In the genomic region with DNA sequence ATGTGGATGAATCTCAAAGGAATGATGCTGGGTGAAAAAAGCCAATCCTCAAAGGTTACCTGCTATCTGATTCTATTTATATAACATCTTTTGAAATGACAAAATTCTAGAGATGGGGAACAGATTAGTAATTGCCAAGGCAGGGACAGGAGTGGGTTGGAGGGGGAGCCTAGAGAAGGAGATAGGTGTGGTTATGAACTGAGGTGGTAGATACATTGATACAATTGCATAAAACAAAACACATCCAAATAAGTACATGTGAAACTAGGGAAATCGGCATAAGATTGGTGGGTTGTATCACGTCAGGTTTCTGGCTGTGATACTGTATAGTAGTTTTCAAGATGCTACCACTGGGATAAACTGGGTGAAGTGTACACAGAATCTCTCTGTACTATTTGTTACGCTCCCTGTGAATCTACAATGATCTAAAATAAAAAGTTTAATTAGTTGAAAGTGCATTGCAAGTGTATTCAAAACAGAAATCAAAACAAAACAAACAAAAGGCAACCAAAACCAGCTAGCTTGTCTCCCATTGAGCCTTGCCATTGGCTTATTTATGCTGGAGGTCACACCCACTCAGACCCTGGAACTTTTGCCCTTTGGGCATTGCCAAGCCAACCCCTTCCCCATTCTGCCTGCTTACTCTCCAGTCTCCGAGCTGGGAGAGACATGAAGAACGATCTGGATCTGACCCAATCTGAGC, we compare ENCODE assay signal across 18 cellular contexts. TPM values are rescaled to one million over a fixed set of nuclear protein-coding genes. Genes with fewer than 3 reads are reported as not detected.
A peak's percentile ranks its signal among the peaks of the same experiment; 100 is the strongest.
DNase-seq lines count a peak whose midpoint lies in the region; ATAC-seq and TF ChIP-seq lines count a peak whose summit lies in the region.
"Had no signal": no experiment of that assay in that cellular context is flagged by ENCODE, and none has a peak within 500 bp of the region (broad histone marks: within the 10 kb centered on the region; RNA-seq: fewer than 3 reads in every experiment).

No MANE protein-coding gene starts in this region.

- H3K79me1 ChIP-seq in neuronal stem cell (ENCODE audit: low read depth, low read length), result no peaks in the 10 kb centered on the region

- WGBS in neuronal stem cell (ENCODE audit: extremely low coverage in 2 of 2, insufficient read length in 2 of 2, insufficient replicate concordance in 1 of 2), 2 donors, result no CpG with 5 or more reads among the region's 5 CpGs

- no peak overlapping the region for H2BK12ac ChIP-seq in neuronal stem cell (ENCODE audit: low read length)

- H3K27ac Mint-ChIP-seq in CD8-positive, alpha-beta T cell, result peak overlapping the region; percentile 64
- H3K27ac Mint-ChIP-seq in activated T-helper 1 cell treated with anti-CD3 and anti-CD28 coated beads, Interleukin-12 subunit alpha, Interleukin-12 subunit beta, Interleukin-2, Interleukin-4 antibody, amounts not matched to agents 30 ng/mL and 10 ng/mL and 1 ng/mL, durations not matched to agents 14 hours and 24 hours and 36 hours, result peak overlapping the region; percentile 87
- peak overlapping the region; percentile 86 for H3K27ac Mint-ChIP-seq in memory B cell
- H3K27ac Mint-ChIP-seq: nephron progenitor cell had no signal

- H3K27ac ChIP-seq in CD8-positive, alpha-beta T cell (ENCODE audit: low read depth, low read length), result no peak overlapping the region
- no peak overlapping the region for H3K27ac ChIP-seq in neuronal stem cell (replicated peaks; ENCODE audit: low read length)
- H3K27ac ChIP-seq: C4-2B, left ventricle myocardium inferior, PC-9 had no signal

- peaks cover 64% of the 10 kb centered on the region for H3K4me1 Mint-ChIP-seq in CD8-positive, alpha-beta T cell (ENCODE audit: low read depth)
- peaks cover 59% of the 10 kb centered on the region for H3K4me1 Mint-ChIP-seq in activated T-helper 1 cell treated with anti-CD3 and anti-CD28 coated beads, Interleukin-12 subunit alpha, Interleukin-12 subunit beta, Interleukin-2, Interleukin-4 antibody, amounts not matched to agents 30 ng/mL and 10 ng/mL and 1 ng/mL, durations not matched to agents 14 hours and 24 hours and 36 hours (ENCODE audit: low read depth)
- peaks cover 59% of the 10 kb centered on the region for H3K4me1 Mint-ChIP-seq in memory B cell

- peak; percentile 53 for ATAC-seq in CD8-positive, alpha-beta T cell
- peak; percentile 54 for ATAC-seq in memory B cell (ENCODE audit: low read depth)
- ATAC-seq: right cardiac atrium had no signal

- DNase-seq in CD8-positive, alpha-beta T cell, result peak in 1 of 7 experiments; percentile 38
- no peak for DNase-seq in activated T-helper 1 cell treated with anti-CD3 and anti-CD28 coated beads, Interleukin-12 subunit alpha, Interleukin-12 subunit beta, Interleukin-2, Interleukin-4 antibody, amounts not matched to agents 30 ng/mL and 10 ng/mL and 1 ng/mL, durations not matched to agents 14 hours and 24 hours and 36 hours (ENCODE audit: low spot score)
- DNase-seq in memory B cell (ENCODE audit: low spot score in 2 of 2) (no peak), EL (no peak), NCI-H1048 (lab: John Stamatoyannopoulos, UW) (no peak), neuronal stem cell (ENCODE audit: low spot score) (no peak), SHP77 treated with DMSO at 0.1 percent for 48 hours (lab: John Stamatoyannopoulos, UW) (no peak)
- DNase-seq: anterior cingulate cortex, GOT3, KBM-7, left ventricle myocardium inferior, NCI-H1436 treated with DMSO at 0.1 percent for 48 hours, NCI-H446 treated with DMSO at 0.1 percent for 48 hours, nephron progenitor cell, PC-9, right cardiac atrium had no signal

- H3K9me3 ChIP-seq in CD8-positive, alpha-beta T cell (ENCODE audit: low read length), result no peaks in the 10 kb centered on the region
- no peaks in the 10 kb centered on the region for H3K9me3 ChIP-seq in neuronal stem cell (replicated peaks in 1 of 2; ENCODE audit: control insufficient read depth in 2 of 2, insufficient read depth in 1 of 2, low read depth in 1 of 2, low read length in 2 of 2)
- H3K9me3 ChIP-seq: left ventricle myocardium inferior had no signal

- no peaks in the 10 kb centered on the region for H3K27me3 ChIP-seq in CD8-positive, alpha-beta T cell (ENCODE audit: insufficient read depth, low read length)
- no peaks in the 10 kb centered on the region for H3K27me3 ChIP-seq in neuronal stem cell (ENCODE audit: control insufficient read depth in 3 of 3, insufficient read depth in 3 of 3, low read depth in 1 of 3, low read length in 3 of 3)

- no peaks in the 10 kb centered on the region for H3K9me3 Mint-ChIP-seq in CD8-positive, alpha-beta T cell
- H3K9me3 Mint-ChIP-seq in activated T-helper 1 cell treated with anti-CD3 and anti-CD28 coated beads, Interleukin-12 subunit alpha, Interleukin-12 subunit beta, Interleukin-2, Interleukin-4 antibody, amounts not matched to agents 30 ng/mL and 10 ng/mL and 1 ng/mL, durations not matched to agents 14 hours and 24 hours and 36 hours, result no peaks in the 10 kb centered on the region
- no peaks in the 10 kb centered on the region for H3K9me3 Mint-ChIP-seq in memory B cell
- H3K9me3 Mint-ChIP-seq: nephron progenitor cell had no signal

- no peak overlapping the region for H3K23ac ChIP-seq in neuronal stem cell (ENCODE audit: low read depth, low read length, poor library complexity)

- no peak for TF ChIP-seq CTCF in CD8-positive, alpha-beta T cell (IDR thresholded peaks at IDR 0.05)

- no peak overlapping the region for H4K8ac ChIP-seq in neuronal stem cell (ENCODE audit: low read depth, low read length)

- peak overlapping the region; percentile 38 for H3K4me3 Mint-ChIP-seq in CD8-positive, alpha-beta T cell
- H3K4me3 Mint-ChIP-seq in activated T-helper 1 cell treated with anti-CD3 and anti-CD28 coated beads, Interleukin-12 subunit alpha, Interleukin-12 subunit beta, Interleukin-2, Interleukin-4 antibody, amounts not matched to agents 30 ng/mL and 10 ng/mL and 1 ng/mL, durations not matched to agents 14 hours and 24 hours and 36 hours, result peak overlapping the region; percentile 47
- peak overlapping the region; percentile 60 for H3K4me3 Mint-ChIP-seq in memory B cell
- H3K4me3 Mint-ChIP-seq: nephron progenitor cell had no signal

- peak; percentile 14 for TF ChIP-seq POLR2A in GM19193 (IDR thresholded peaks at IDR 0.05; ENCODE audit: extremely low read depth, insufficient read depth, insufficient read length)

- POLR2A ChIA-PET in CD8-positive, alpha-beta T cell (lab: Charles Lee), result interaction anchor here (0.8 to 1.8 kb wide), 4 partner anchors 9 to 39 kb away, joined by 3 to 6 read pairs (median 4); no protein-coding TSS in a partner anchor

- H3K4me3 ChIP-seq in CD8-positive, alpha-beta T cell (ENCODE audit: low read depth, low read length), result no peak overlapping the region
- no peak overlapping the region for H3K4me3 ChIP-seq in neuronal stem cell (ENCODE audit: low read length in 2 of 2)
- H3K4me3 ChIP-seq: left ventricle myocardium inferior, PC-9 had no signal

- H3K14ac ChIP-seq in neuronal stem cell (ENCODE audit: low read length), result no peak overlapping the region

- H3K9ac ChIP-seq in neuronal stem cell (ENCODE audit: low read depth, low read length, poor library complexity), result no peak overlapping the region

- H2BK15ac ChIP-seq in neuronal stem cell (ENCODE audit: low read length), result no peak overlapping the region

- H3K4ac ChIP-seq in neuronal stem cell (ENCODE audit: low read length), result no peak overlapping the region

- H3K27me3 Mint-ChIP-seq in CD8-positive, alpha-beta T cell (ENCODE audit: low read depth), result no peaks in the 10 kb centered on the region
- no peaks in the 10 kb centered on the region for H3K27me3 Mint-ChIP-seq in activated T-helper 1 cell treated with anti-CD3 and anti-CD28 coated beads, Interleukin-12 subunit alpha, Interleukin-12 subunit beta, Interleukin-2, Interleukin-4 antibody, amounts not matched to agents 30 ng/mL and 10 ng/mL and 1 ng/mL, durations not matched to agents 14 hours and 24 hours and 36 hours (ENCODE audit: insufficient read depth)
- no peaks in the 10 kb centered on the region for H3K27me3 Mint-ChIP-seq in memory B cell

- H3K36me3 ChIP-seq in CD8-positive, alpha-beta T cell (ENCODE audit: insufficient read depth, low read length), result peaks cover 3% of the 10 kb centered on the region
- H3K36me3 ChIP-seq in neuronal stem cell (replicated peaks in 1 of 2; ENCODE audit: control insufficient read depth in 2 of 2, insufficient read depth in 2 of 2, low read length in 2 of 2), result peaks cover 0 to 18% of the 10 kb centered on the region in 2 donors
- H3K36me3 ChIP-seq: left ventricle myocardium inferior had no signal

- H2AK5ac ChIP-seq in neuronal stem cell (ENCODE audit: low read depth, low read length), result no peak overlapping the region

- no peak overlapping the region for H2BK5ac ChIP-seq in neuronal stem cell (ENCODE audit: low read length)

- peaks cover 65% of the 10 kb centered on the region for H3K36me3 Mint-ChIP-seq in CD8-positive, alpha-beta T cell
- H3K36me3 Mint-ChIP-seq in activated T-helper 1 cell treated with anti-CD3 and anti-CD28 coated beads, Interleukin-12 subunit alpha, Interleukin-12 subunit beta, Interleukin-2, Interleukin-4 antibody, amounts not matched to agents 30 ng/mL and 10 ng/mL and 1 ng/mL, durations not matched to agents 14 hours and 24 hours and 36 hours (ENCODE audit: low read depth), result peaks cover 52% of the 10 kb centered on the region
- peaks cover 35% of the 10 kb centered on the region for H3K36me3 Mint-ChIP-seq in memory B cell

- H3K18ac ChIP-seq in neuronal stem cell (ENCODE audit: low read length), result no peak overlapping the region

- H3K4me1 ChIP-seq in CD8-positive, alpha-beta T cell (ENCODE audit: insufficient read depth, low read length), result peaks cover 22% of the 10 kb centered on the region
- H3K4me1 ChIP-seq in neuronal stem cell (ENCODE audit: control insufficient read depth in 2 of 2, insufficient read depth in 1 of 2, low read depth in 1 of 2, low read length in 2 of 2), result no peaks in the 10 kb centered on the region

- H3K4me2 ChIP-seq in neuronal stem cell (ENCODE audit: insufficient read depth, low read length, poor library complexity, severe bottlenecking), result no peak overlapping the region
- H3K4me2 ChIP-seq: PC-9 had no signal

- intact Hi-C loops in CD8-positive, alpha-beta T cell (cut with DNase I, micrococcal nuclease), result loop anchor here in 1 of 2 experiments (2.0 kb wide), 1 partner anchor 27 kb away; no protein-coding TSS in a partner anchor
- intact Hi-C loops in activated T-helper 1 cell treated with anti-CD3 and anti-CD28 coated beads, Interleukin-12 subunit alpha, Interleukin-12 subunit beta, Interleukin-2, Interleukin-4 antibody, amounts not matched to agents 30 ng/mL and 10 ng/mL and 1 ng/mL, durations not matched to agents 14 hours and 24 hours and 36 hours (cut with micrococcal nuclease), result loop anchor here (1.0 to 2.0 kb wide), 3 partner anchors 9 to 59 kb away; no protein-coding TSS in a partner anchor

- H4K91ac ChIP-seq in neuronal stem cell (ENCODE audit: low read depth, low read length, poor library complexity), result no peak overlapping the region

- H2BK120ac ChIP-seq in neuronal stem cell (ENCODE audit: low read depth, low read length), result no peak overlapping the region

- CTCF ChIA-PET in CD8-positive, alpha-beta T cell (lab: Charles Lee), result interaction anchor here (1.0 to 1.4 kb wide), 4 partner anchors 26 to 60 kb away, joined by 3 to 7 read pairs (median 4); no protein-coding TSS in a partner anchor

- H2AFZ ChIP-seq in neuronal stem cell (ENCODE audit: low read length), result no peak overlapping the region
- H2AFZ ChIP-seq: PC-9 had no signal

RNA-seq across cellular contexts. Expression of a gene that starts 27.8 kb away (rescaled TPM):
- total RNA-seq in CD8-positive, alpha-beta T cell, result 100 to 1,000 TPM; 128 to 129 TPM
- total RNA-seq in activated T-helper 1 cell treated with anti-CD3 and anti-CD28 coated beads, Interleukin-12 subunit alpha, Interleukin-12 subunit beta, Interleukin-2, Interleukin-4 antibody, amounts not matched to agents 30 ng/mL and 10 ng/mL and 1 ng/mL, durations not matched to agents 14 hours and 24 hours and 36 hours, result 139 and 143 TPM in 2 replicates
- polyA plus RNA-seq in neuronal stem cell (2013, experiment 1 of 2), result 1.3 TPM
- polyA plus RNA-seq in neuronal stem cell (2013, experiment 2 of 2), result 1.3 TPM
- total RNA-seq: PC-9 had no signal
